In the genomic region with DNA sequence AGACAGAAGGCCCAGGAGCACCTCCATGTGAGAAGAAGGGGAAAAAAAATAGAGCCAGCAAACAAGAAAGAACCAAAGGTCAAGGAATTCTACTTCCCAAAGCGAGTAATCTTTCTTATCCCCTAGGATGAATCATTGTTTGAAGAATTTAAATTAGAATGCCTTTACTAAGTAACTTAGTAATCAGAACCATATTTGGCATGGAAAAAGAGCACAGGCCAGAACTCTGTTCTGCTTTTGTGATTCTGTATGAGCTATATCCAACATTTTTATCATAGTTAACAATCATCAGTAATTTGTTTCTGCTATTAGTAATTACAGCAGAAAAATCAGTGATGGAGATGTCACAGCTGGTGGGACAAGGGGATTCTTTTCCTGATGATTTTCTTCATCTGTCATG, we compare ENCODE assay signal across 17 cellular contexts.
DNase-seq lines count a peak whose midpoint lies in the region; ATAC-seq, FAIRE-seq and TF ChIP-seq lines count a peak whose summit lies in the region.
"Had no signal": no experiment of that assay in that cellular context is flagged by ENCODE, and none has a peak within 500 bp of the region (broad histone marks: within the 10 kb centered on the region; RNA-seq: fewer than 3 reads in every experiment).

No MANE protein-coding gene starts in this region.

- peak overlapping the region; percentile 45 for H3K27ac Mint-ChIP-seq in chondrocyte (ENCODE audit: unreplicated experiment)
- no peak overlapping the region for H3K27ac Mint-ChIP-seq in activated naive CD4-positive, alpha-beta T cell treated with anti-CD3 and anti-CD28 coated beads, Interleukin-2, amount 50 U/mL, for 72 hours
- H3K27ac Mint-ChIP-seq in CD4-positive, alpha-beta memory T cell, result no peak overlapping the region
- H3K27ac Mint-ChIP-seq: activated naive CD8-positive, alpha-beta T cell treated with anti-CD3 and anti-CD28 coated beads for 36 hours; GM23338; stimulated activated naive CD8-positive, alpha-beta T cell treated with anti-CD3 and anti-CD28 coated beads, Interleukin-15, Interleukin-2, amounts not matched to agents 100 ng/mL and 50 ng/mL, for 24 hours had no signal

- peak in 1 of 2 experiments; percentile 9 for DNase-seq in A549 (ENCODE audit: low read depth in 1 of 2, low spot score in 1 of 2)
- DNase-seq in HT1080 (ENCODE audit: low read depth), result peak; percentile 57
- DNase-seq in chondrocyte (ENCODE audit: low spot score), result no peak
- no peak for DNase-seq in left colon
- DNase-seq in activated naive CD4-positive, alpha-beta T cell treated with anti-CD3 and anti-CD28 coated beads, Interleukin-2, amount 50 U/mL, for 72 hours (ENCODE audit: low spot score in 2 of 2), result no peak
- no peak for DNase-seq in posterior vena cava (ENCODE audit: low spot score)
- DNase-seq in CD4-positive, alpha-beta memory T cell, result no peak
- DNase-seq in GM12891 (ENCODE audit: insufficient read length, low spot score), result no peak
- DNase-seq: activated naive CD8-positive, alpha-beta T cell treated with anti-CD3 and anti-CD28 coated beads for 36 hours; NCI-H2107; stimulated activated CD4-positive, alpha-beta T cell treated with anti-CD3 and anti-CD28 coated beads, Interleukin-2, amount 100 ng/mL, for 24 hours; T1000 had no signal

- TF ChIP-seq CTCF in A549 (IDR thresholded peaks at IDR 0.05) (no peak), chondrocyte (IDR thresholded peaks at IDR 0.05) (peak; percentile 47)

- no peak overlapping the region for H3K27ac ChIP-seq in A549
- H3K27ac ChIP-seq in CD4-positive, alpha-beta memory T cell (ENCODE audit: low read depth, low read length), result no peak overlapping the region
- H3K27ac ChIP-seq: KMS-11 had no signal

- TF ChIP-seq POLR2A in A549 (IDR thresholded peaks at IDR 0.05; ENCODE audit: low read length) (no peak), GM12891 (IDR thresholded peaks at IDR 0.05; ENCODE audit: low read depth, low read length) (no peak)

- H3K9me3 ChIP-seq in A549, result no peaks in the 10 kb centered on the region
- H3K9me3 ChIP-seq in CD4-positive, alpha-beta memory T cell (ENCODE audit: control insufficient read depth in 1 of 2, low read length in 2 of 2), result no peaks in the 10 kb centered on the region

- H3K4me1 ChIP-seq in A549, result 0 out of 3 replicates have a peak, but pooled peaks cover 7% of the 10 kb centered on the region
- no peaks in the 10 kb centered on the region for H3K4me1 ChIP-seq in CD4-positive, alpha-beta memory T cell (ENCODE audit: insufficient read depth, low read length)

- no peak overlapping the region for H3K4me3 Mint-ChIP-seq in chondrocyte (ENCODE audit: unreplicated experiment)
- no peak overlapping the region for H3K4me3 Mint-ChIP-seq in CD4-positive, alpha-beta memory T cell
- H3K4me3 Mint-ChIP-seq: activated naive CD8-positive, alpha-beta T cell treated with anti-CD3 and anti-CD28 coated beads for 36 hours; GM23338; stimulated activated naive CD8-positive, alpha-beta T cell treated with anti-CD3 and anti-CD28 coated beads, Interleukin-15, Interleukin-2, amounts not matched to agents 100 ng/mL and 50 ng/mL, for 24 hours had no signal

- no peak for ATAC-seq in A549
- ATAC-seq in left colon, result peak; percentile 29
- ATAC-seq in activated naive CD4-positive, alpha-beta T cell treated with anti-CD3 and anti-CD28 coated beads, Interleukin-2, amount 50 U/mL, for 72 hours, result no peak
- ATAC-seq: GM23338 had no signal

- WGBS in A549 (ENCODE audit: missing lambda C conversion rate), result 0% methylated on average over 1 of the region's 1 CpG

- FAIRE-seq in A549 (lab: Jason Lieb, UNC) (no peak), GM12891 (lab: Jason Lieb, UNC) (no peak)
- FAIRE-seq: endometrium, islet of Langerhans had no signal

- H3K27me3 Mint-ChIP-seq in chondrocyte (ENCODE audit: low read depth), result no peaks in the 10 kb centered on the region
- H3K27me3 Mint-ChIP-seq in CD4-positive, alpha-beta memory T cell, result no peaks in the 10 kb centered on the region
- H3K27me3 Mint-ChIP-seq: activated naive CD8-positive, alpha-beta T cell treated with anti-CD3 and anti-CD28 coated beads for 36 hours; stimulated activated naive CD8-positive, alpha-beta T cell treated with anti-CD3 and anti-CD28 coated beads, Interleukin-15, Interleukin-2, amounts not matched to agents 100 ng/mL and 50 ng/mL, for 24 hours had no signal

- peaks cover 29% of the 10 kb centered on the region for H3K4me1 Mint-ChIP-seq in chondrocyte (ENCODE audit: low read depth)
- no peaks in the 10 kb centered on the region for H3K4me1 Mint-ChIP-seq in CD4-positive, alpha-beta memory T cell
- H3K4me1 Mint-ChIP-seq: activated naive CD8-positive, alpha-beta T cell treated with anti-CD3 and anti-CD28 coated beads for 36 hours had no signal

- POLR2A ChIA-PET in A549 (lab: Yijun Ruan, JAX), result no interaction called here
- POLR2A ChIA-PET in CD4-positive, alpha-beta memory T cell (lab: Charles Lee; ENCODE audit: partially characterized antibody), result no interaction called here

- intact Hi-C loops in left colon (cut with DNase I, micrococcal nuclease) (no loop called here), posterior vena cava (cut with DNase I) (no loop called here)
- intact Hi-C loops in CD4-positive, alpha-beta memory T cell (cut with micrococcal nuclease), result no loop called here

- H3K27me3 ChIP-seq in CD4-positive, alpha-beta memory T cell (ENCODE audit: insufficient read depth, low read length), result no peaks in the 10 kb centered on the region

- 0 out of 3 replicates have a peak overlapping the region, but pooled peaks have one; percentile 32 for H3K4me2 ChIP-seq in A549
- H3K4me2 ChIP-seq: GM23338, KMS-11 had no signal

- H3K4me3 ChIP-seq in A549, result no peak overlapping the region
- no peak overlapping the region for H3K4me3 ChIP-seq in CD4-positive, alpha-beta memory T cell (ENCODE audit: low read length in 2 of 2)
- H3K4me3 ChIP-seq: GM23338 had no signal

- no peak for TF ChIP-seq EP300 in A549 (IDR thresholded peaks at IDR 0.05)

- H3K9me3 Mint-ChIP-seq in chondrocyte (ENCODE audit: low read depth), result peaks cover 7% of the 10 kb centered on the region
- peaks cover 6 to 15% of the 10 kb centered on the region in 2 donors for H3K9me3 Mint-ChIP-seq in activated naive CD4-positive, alpha-beta T cell treated with anti-CD3 and anti-CD28 coated beads, Interleukin-2, amount 50 U/mL, for 72 hours
- peaks cover 0 to 5% (median 0%) of the 10 kb centered on the region in 8 donors for H3K9me3 Mint-ChIP-seq in CD4-positive, alpha-beta memory T cell
- H3K9me3 Mint-ChIP-seq: activated naive CD8-positive, alpha-beta T cell treated with anti-CD3 and anti-CD28 coated beads for 36 hours; GM23338 had no signal

- no peaks in the 10 kb centered on the region for H3K36me3 ChIP-seq in CD4-positive, alpha-beta memory T cell (ENCODE audit: insufficient read depth, low read length)

- H3K36me3 Mint-ChIP-seq in chondrocyte (ENCODE audit: low read depth), result peaks cover 1% of the 10 kb centered on the region
- H3K36me3 Mint-ChIP-seq in activated naive CD4-positive, alpha-beta T cell treated with anti-CD3 and anti-CD28 coated beads, Interleukin-2, amount 50 U/mL, for 72 hours, result no peaks in the 10 kb centered on the region
- H3K36me3 Mint-ChIP-seq in CD4-positive, alpha-beta memory T cell, result no peaks in the 10 kb centered on the region
- H3K36me3 Mint-ChIP-seq: activated naive CD8-positive, alpha-beta T cell treated with anti-CD3 and anti-CD28 coated beads for 36 hours had no signal

- CTCF ChIA-PET in A549 (lab: Yijun Ruan, JAX), result no interaction called here
- CTCF ChIA-PET in CD4-positive, alpha-beta memory T cell (lab: Charles Lee; ENCODE audit: partially characterized antibody), result no interaction called here

- TF ChIP-seq RAD21 in A549 (conservative IDR thresholded peaks at IDR 0.05 in 1 of 2, IDR thresholded peaks at IDR 0.05 in 1 of 2), result no peak

TF ChIP-seq in A549, 52 proteins besides CTCF, POLR2A, EP300 and RAD21 (continues in another document):
- TF ChIP-seq GATA3 (IDR thresholded peaks at IDR 0.05; ENCODE audit: borderline replicate concordance), result no peak
- no peak for TF ChIP-seq JUN (IDR thresholded peaks at IDR 0.05)
- no peak for TF ChIP-seq CBX2 (IDR thresholded peaks at IDR 0.05; ENCODE audit: borderline replicate concordance, low read depth)
- no peak for TF ChIP-seq FOSL2 (IDR thresholded peaks at IDR 0.05)
- no peak for TF ChIP-seq FOSL2 (CRISPR knock-in tag; IDR thresholded peaks at IDR 0.05)
- no peak for TF ChIP-seq KDM1A (IDR thresholded peaks at IDR 0.05; ENCODE audit: low read depth)
- TF ChIP-seq HEYL (CRISPR knock-in tag; IDR thresholded peaks at IDR 0.05), result no peak
- no peak for TF ChIP-seq HOXB13 (CRISPR knock-in tag; IDR thresholded peaks at IDR 0.05; ENCODE audit: low read depth)
- no peak for TF ChIP-seq POLR2AphosphoS2 (conservative IDR thresholded peaks at IDR 0.05; ENCODE audit: low read length)
- no peak for TF ChIP-seq KDM5A (IDR thresholded peaks at IDR 0.05)

TF ChIP-seq in GM12891, 5 proteins besides CTCF, POLR2A, EP300 and RAD21:
- TF ChIP-seq SPI1 (IDR thresholded peaks at IDR 0.05; ENCODE audit: low read depth, low read length) (no peak), TAF1 (IDR thresholded peaks at IDR 0.05; ENCODE audit: low read depth, low read length) (no peak), POLR2AphosphoS5 (IDR thresholded peaks at IDR 0.05; ENCODE audit: low read depth, low read length) (no peak), POU2F2 (IDR thresholded peaks at IDR 0.05; ENCODE audit: low read depth, low read length) (no peak), PAX5 (IDR thresholded peaks at IDR 0.05; ENCODE audit: insufficient read depth, low read length, severe bottlenecking) (no peak)
